Comparison of ENCODE assay signal across 8 cellular contexts in genomic region chr6:2760882-2761842, GRCh38. TPM values are rescaled to one million over a fixed set of nuclear protein-coding genes. Genes with fewer than 3 reads are reported as not detected.
DNase-seq lines count a peak whose midpoint lies in the region; ATAC-seq, FAIRE-seq and TF ChIP-seq lines count a peak whose summit lies in the region.

No MANE protein-coding gene starts in this region.

- H3K4me3 ChIP-seq in adrenal gland: no peak overlapping the region
- H3K4me3 ChIP-seq in lung: no peak overlapping the region
- no peak overlapping the region for H3K4me3 ChIP-seq in tibial artery

- H3K9me3 ChIP-seq in KOPT-K1 (ENCODE audit: insufficient read depth, low read length, poor library complexity, severe bottlenecking) (peaks cover 4% of the 10 kb centered on the region), adrenal gland (replicated peaks in 1 of 3) (no peaks in the 10 kb centered on the region), lung (ENCODE audit: control insufficient read depth in 2 of 2, insufficient read depth in 1 of 2, low read length in 1 of 2) (no peaks in the 10 kb centered on the region), tibial artery (no peaks in the 10 kb centered on the region)

- no peak for ATAC-seq in lung (ENCODE audit: insufficient read depth, low FRiP score)

- H3K27me3 Mint-ChIP-seq in Calu3 (ENCODE audit: unreplicated experiment): no peaks in the 10 kb centered on the region

- no peaks in the 10 kb centered on the region for H3K4me1 Mint-ChIP-seq in Calu3 (ENCODE audit: low read depth, unreplicated experiment)

- in situ Hi-C loops in ACHN (cut with HindIII; ENCODE audit: low pct_ligation_motif_present, low pct_unique_long_range_greater_than_20kb, low sequenced_read_pairs): no loop called here

- H3K4me1 ChIP-seq in adrenal gland (replicated peaks in 1 of 2) (peaks cover 0 to 5% of the 10 kb centered on the region in 2 donors), lung (ENCODE audit: control insufficient read depth in 2 of 2, insufficient read depth in 2 of 2, low read length in 2 of 2) (peaks cover 0 to 2% of the 10 kb centered on the region in 2 donors), tibial artery (peaks cover 0 to 29% (median 5%) of the 10 kb centered on the region in 4 donors)

- intact Hi-C loops in Calu3 (cut with micrococcal nuclease; ENCODE audit: unreplicated experiment): no loop called here
- intact Hi-C loops in adrenal gland (cut with DNase I): no loop called here
- intact Hi-C loops in tibial artery (cut with DNase I; ENCODE audit: low total_unique reads): no loop called here

- no peaks in the 10 kb centered on the region for H3K9me3 Mint-ChIP-seq in Calu3 (ENCODE audit: low read depth, unreplicated experiment)

- no peak overlapping the region for H3K4me3 Mint-ChIP-seq in Calu3 (ENCODE audit: low read depth, unreplicated experiment)

- WGBS in adrenal gland, 4 donors: 78 to 83% (median 79%) methylated on average over 8 of the region's 8 CpGs
- WGBS in lung, 2 donors: 76 to 80% methylated on average over 8 of the region's 8 CpGs

- H3K36me3 ChIP-seq in KOPT-K1 (ENCODE audit: insufficient read depth, low read length) (no peaks in the 10 kb centered on the region), adrenal gland (replicated peaks in 1 of 2) (no peaks in the 10 kb centered on the region), lung (ENCODE audit: control insufficient read depth in 2 of 2, insufficient read depth in 2 of 2, low read length in 2 of 2) (no peaks in the 10 kb centered on the region), tibial artery (no peaks in the 10 kb centered on the region)

- no peak for FAIRE-seq in GM19239 (lab: Jason Lieb, UNC)

- TF ChIP-seq CTCF in Calu3 (IDR thresholded peaks at IDR 0.05; ENCODE audit: unreplicated experiment): peak; percentile 17
- peak in 4 of 6 experiments; percentile 18 to 36 (median 24) for TF ChIP-seq CTCF in adrenal gland (IDR thresholded peaks at IDR 0.05)
- peak; percentile 8 for TF ChIP-seq CTCF in lung (IDR thresholded peaks at IDR 0.05; ENCODE audit: control extremely low read depth, extremely low read depth)
- TF ChIP-seq CTCF in tibial artery (IDR thresholded peaks at IDR 0.05): peak in 1 of 2 experiments; percentile 17

- no peak overlapping the region for H3K27ac Mint-ChIP-seq in Calu3 (ENCODE audit: unreplicated experiment)

- DNase-seq in Calu3 (no peak), adrenal gland (no peak), lung (ENCODE audit: low spot score) (no peak), ACHN (no peak), NCI-H146 (lab: John Stamatoyannopoulos, UW) (no peak), tibial artery (no peak), GM19239 (ENCODE audit: insufficient read length, low spot score) (no peak)

- peak overlapping the region; percentile 43 for H3K27ac ChIP-seq in KOPT-K1 (ENCODE audit: low read depth, low read length, poor library complexity, severe bottlenecking)
- H3K27ac ChIP-seq in adrenal gland: no peak overlapping the region
- H3K27ac ChIP-seq in lung (ENCODE audit: low read depth in 1 of 2, low read length in 1 of 2): no peak overlapping the region
- no peak overlapping the region for H3K27ac ChIP-seq in tibial artery

- BruUV-seq in Calu3 (replicated peaks; lab: Mats Ljungman, UMichigan): no TSS peak

- H3K27me3 ChIP-seq in adrenal gland: no peaks in the 10 kb centered on the region
- no peaks in the 10 kb centered on the region for H3K27me3 ChIP-seq in lung (ENCODE audit: control insufficient read depth, insufficient read depth)
- no peaks in the 10 kb centered on the region for H3K27me3 ChIP-seq in tibial artery

- CTCF ChIA-PET in Calu3 (lab: Charles Lee): interaction anchor here (0.6 kb wide), 1 partner anchor 1169 kb away, joined by 6 read pairs; no protein-coding TSS in a partner anchor

- TF ChIP-seq POLR2A in adrenal gland (IDR thresholded peaks at IDR 0.05): no peak

- H3K36me3 Mint-ChIP-seq in Calu3 (ENCODE audit: insufficient read depth, unreplicated experiment): peaks cover 33% of the 10 kb centered on the region

RNA-seq across cellular contexts. Expression of gene WRNIP1, which starts 4.0 kb away (rescaled TPM):
- total RNA-seq in Calu3 (2022) (36.9 and 41.4 TPM in 2 replicates), adrenal gland (10 to 100 TPM; 27.7 to 82.2 (median 55.7) TPM), lung (10 to 100 TPM; 36.8 to 48.6 TPM)
- polyA plus RNA-seq in adrenal gland (10 to 100 TPM; 37.9 to 63.0 (median 61.0) TPM), lung (10 to 100 TPM; 36.8 to 56.0 TPM)

RNA-seq across cellular contexts. Expression of gene MYLK4, which starts 10.4 kb away (rescaled TPM):
- total RNA-seq in Calu3 (2022): 0.73 TPM in 2 replicates
- total RNA-seq in adrenal gland: under 1 TPM; 0.35 to 0.90 (median 0.69) TPM
- polyA plus RNA-seq in adrenal gland: under 1 TPM; 0.46 to 0.84 (median 0.48) TPM
- 1 to 10 TPM in 1 of 2 donors, under 1 TPM in 1; 0.86 to 1.6 TPM for total RNA-seq in lung
- polyA plus RNA-seq in lung: 1 to 10 TPM in 1 of 2 donors, under 1 TPM in 1; 0.27 to 1.2 TPM
